In genomic region chr2:232097260-232097659, GRCh38 we compare ENCODE assay signal across 22 cellular contexts.
"Had no signal": no experiment of that assay in that cellular context is flagged by ENCODE, and none has a peak within 500 bp of the region (broad histone marks: within the 10 kb centered on the region; RNA-seq: fewer than 3 reads in every experiment).

No MANE protein-coding gene starts in this region.

- H3K4me3 Mint-ChIP-seq: endodermal cell, neural progenitor cell, type B pancreatic cell had no signal

- H3K9me3 ChIP-seq: colonic mucosa, gastrocnemius medialis, thyroid gland had no signal

- H3K36me3 ChIP-seq: colonic mucosa, neural progenitor cell, ovary, thyroid gland had no signal

- DNase-seq: colonic mucosa; dermis blood vessel endothelial cell; endodermal cell; erythroblast; gastrocnemius medialis; heart right ventricle; hypothalamus; islet precursor cell; mucosa of descending colon; naive thymus-derived CD8-positive, alpha-beta T cell; nucleus accumbens; ovary; sigmoid colon; stimulated activated CD4-positive, alpha-beta T cell treated with anti-CD3 and anti-CD28 coated beads, Interleukin-2, amount 100 ng/mL, for 24 hours; stimulated activated CD4-positive, alpha-beta T cell treated with anti-CD3 and anti-CD28 coated beads, Interleukin-4, amount 100 ng/mL, for 4 hours; stimulated activated naive CD4-positive, alpha-beta T cell treated with Interleukin-2 at 50 U/mL for 16 hours; thyroid gland had no signal

- H3K4me3 ChIP-seq: colonic mucosa, gastrocnemius medialis, heart right ventricle, mucosa of descending colon, neural progenitor cell, ovary, right atrium auricular region, sigmoid colon, skin epidermis, thyroid gland had no signal

- H3K27ac ChIP-seq: colonic mucosa, gastrocnemius medialis, heart right ventricle, neural progenitor cell, ovary, right atrium auricular region, sigmoid colon, thyroid gland had no signal

- ATAC-seq: gastrocnemius medialis; heart right ventricle; left lobe of liver; mucosa of descending colon; naive thymus-derived CD8-positive, alpha-beta T cell had no signal

- H3K4me1 ChIP-seq: colonic mucosa, gastrocnemius medialis, heart right ventricle, neural progenitor cell, right atrium auricular region, sigmoid colon, thyroid gland had no signal

- H3K4me2 ChIP-seq: neural progenitor cell had no signal

- H3K4me1 Mint-ChIP-seq: endodermal cell, neural progenitor cell had no signal

- H2AFZ ChIP-seq: neural progenitor cell had no signal

- H3K9ac ChIP-seq: neural progenitor cell had no signal

- H3K27me3 ChIP-seq: colonic mucosa, gastrocnemius medialis, heart right ventricle, neural progenitor cell, ovary, right atrium auricular region, sigmoid colon, thyroid gland had no signal

- H3K27me3 Mint-ChIP-seq: naive thymus-derived CD8-positive, alpha-beta T cell; type B pancreatic cell had no signal

- H3K27ac Mint-ChIP-seq: endodermal cell, neural progenitor cell, type B pancreatic cell had no signal
